31 cellular contexts compared by ENCODE assay signal in the genomic region with DNA sequence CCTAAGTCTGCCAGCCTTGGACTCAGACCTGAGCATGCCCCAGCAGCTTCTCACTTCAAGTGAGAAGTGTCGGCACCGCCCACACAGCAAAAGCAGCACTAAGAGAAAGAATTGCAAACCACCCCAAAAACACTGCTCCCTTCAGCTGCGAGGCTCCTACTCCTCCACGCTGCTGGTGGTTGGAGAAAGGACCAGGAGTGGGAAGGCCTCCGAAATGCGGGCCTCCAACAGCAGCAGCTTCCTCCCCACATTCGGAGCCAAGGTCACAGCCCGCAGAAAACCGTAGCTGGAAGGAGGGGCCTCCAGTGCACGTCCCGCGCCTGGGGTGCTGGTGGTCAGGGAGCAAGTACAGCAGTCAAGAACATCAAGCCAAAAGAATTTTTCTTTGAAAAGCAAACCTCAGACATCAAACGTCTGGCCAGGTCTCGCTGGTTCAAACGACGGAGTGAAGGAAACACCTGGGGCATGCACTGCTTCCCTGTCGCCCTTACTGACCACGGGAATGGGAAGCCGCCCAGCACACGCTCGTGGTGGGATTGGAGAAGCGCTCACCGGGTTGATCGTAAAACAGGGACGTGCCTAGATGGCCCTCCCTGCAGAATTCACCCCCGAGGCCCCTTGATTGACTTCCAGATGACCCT.
DNase-seq lines count a peak whose midpoint lies in the region; ATAC-seq and TF ChIP-seq lines count a peak whose summit lies in the region.
"Had no signal": no experiment of that assay in that cellular context is flagged by ENCODE, and none has a peak within 500 bp of the region (broad histone marks: within the 10 kb centered on the region; RNA-seq: fewer than 3 reads in every experiment).

No MANE protein-coding gene starts in this region.

- H3K9ac ChIP-seq in neuronal stem cell (ENCODE audit: low read depth, low read length, poor library complexity), result no peak overlapping the region

- H3K4me3 ChIP-seq in neuronal stem cell (ENCODE audit: low read length in 2 of 2), result peak overlapping the region in 1 of 2 donors; percentile 43
- no peak overlapping the region for H3K4me3 ChIP-seq in testis
- H3K4me3 ChIP-seq: gastroesophageal sphincter, HAP-1, left lung, MG63, prostate gland, SK-N-MC had no signal

- no peaks in the 10 kb centered on the region for H3K36me3 Mint-ChIP-seq in activated CD4-positive, alpha-beta T cell treated with anti-CD3 and anti-CD28 coated beads for 36 hours (ENCODE audit: low read depth)
- no peaks in the 10 kb centered on the region for H3K36me3 Mint-ChIP-seq in activated CD4-positive, alpha-beta T cell treated with anti-CD3 and anti-CD28 coated beads, Interleukin-2, amount 10 ng/mL, durations not matched to agents 7 days and 5 days (ENCODE audit: low read depth)
- no peaks in the 10 kb centered on the region for H3K36me3 Mint-ChIP-seq in CD4-positive, alpha-beta T cell (ENCODE audit: low read depth)
- peaks cover 2% of the 10 kb centered on the region for H3K36me3 Mint-ChIP-seq in T-helper 17 cell (ENCODE audit: low read depth)
- H3K36me3 Mint-ChIP-seq: activated naive CD4-positive, alpha-beta T cell treated with anti-CD3 and anti-CD28 coated beads, Interleukin-2, amount 50 U/mL, for 72 hours; CD8-positive, alpha-beta T cell; memory B cell had no signal

- H3K9me3 ChIP-seq in neuronal stem cell (replicated peaks in 1 of 2; ENCODE audit: control insufficient read depth in 2 of 2, insufficient read depth in 1 of 2, low read depth in 1 of 2, low read length in 2 of 2), result peaks cover 0 to 3% of the 10 kb centered on the region in 2 donors
- H3K9me3 ChIP-seq in testis, result no peaks in the 10 kb centered on the region
- H3K9me3 ChIP-seq in CD4-positive, alpha-beta T cell (ENCODE audit: control insufficient read depth, low read length), result no peaks in the 10 kb centered on the region
- H3K9me3 ChIP-seq in T-helper 17 cell (ENCODE audit: control insufficient read depth, low read length, poor library complexity, severe bottlenecking), result no peaks in the 10 kb centered on the region
- H3K9me3 ChIP-seq: HAP-1, MG63, prostate gland had no signal

- no peaks in the 10 kb centered on the region for H3K9me3 Mint-ChIP-seq in activated CD4-positive, alpha-beta T cell treated with anti-CD3 and anti-CD28 coated beads for 36 hours (ENCODE audit: low read depth)
- H3K9me3 Mint-ChIP-seq in activated CD4-positive, alpha-beta T cell treated with anti-CD3 and anti-CD28 coated beads, Interleukin-2, amount 10 ng/mL, durations not matched to agents 7 days and 5 days, result no peaks in the 10 kb centered on the region
- no peaks in the 10 kb centered on the region for H3K9me3 Mint-ChIP-seq in CD4-positive, alpha-beta T cell
- H3K9me3 Mint-ChIP-seq: activated CD4-positive, alpha-beta memory T cell treated with anti-CD3 and anti-CD28 coated beads, Interleukin-2, amount 10 ng/mL, durations not matched to agents 7 days and 5 days; activated naive CD4-positive, alpha-beta T cell treated with anti-CD3 and anti-CD28 coated beads, Interleukin-2, amount 50 U/mL, for 72 hours; T-helper 1 cell treated with Interleukin-12 subunit alpha and Interleukin-12 subunit beta and Interleukin-4 antibody, amounts not matched to agents 30 μg/mL and 1 μg/mL, for 36 hours had no signal

- CTCF ChIA-PET in activated CD4-positive, alpha-beta T cell treated with anti-CD3 and anti-CD28 coated beads for 36 hours (lab: Charles Lee), result no interaction called here
- CTCF ChIA-PET in activated CD4-positive, alpha-beta T cell treated with anti-CD3 and anti-CD28 coated beads, Interleukin-2, amount 10 ng/mL, durations not matched to agents 7 days and 5 days (lab: Charles Lee), result no interaction called here
- CTCF ChIA-PET in CD4-positive, alpha-beta T cell (lab: Charles Lee), result no interaction called here

- no CpG with 5 or more reads among the region's 26 CpGs for WGBS in neuronal stem cell (ENCODE audit: extremely low coverage in 2 of 2, insufficient read length in 2 of 2, insufficient replicate concordance in 1 of 2), 2 donors
- WGBS in testis, 2 donors, result 60 to 63% methylated on average over 22 to 24 of the region's 26 CpGs

- H3K27me3 Mint-ChIP-seq in activated CD4-positive, alpha-beta T cell treated with anti-CD3 and anti-CD28 coated beads for 36 hours, result peaks cover 3% of the 10 kb centered on the region
- H3K27me3 Mint-ChIP-seq in activated CD4-positive, alpha-beta T cell treated with anti-CD3 and anti-CD28 coated beads, Interleukin-2, amount 10 ng/mL, durations not matched to agents 7 days and 5 days, result peaks cover 21% of the 10 kb centered on the region
- peaks cover 8% of the 10 kb centered on the region for H3K27me3 Mint-ChIP-seq in CD4-positive, alpha-beta T cell
- peaks cover 39% of the 10 kb centered on the region for H3K27me3 Mint-ChIP-seq in T-helper 17 cell

- H3K14ac ChIP-seq in neuronal stem cell (ENCODE audit: low read length), result no peak overlapping the region

- no peak overlapping the region for H2BK5ac ChIP-seq in neuronal stem cell (ENCODE audit: low read length)

- H3K27ac ChIP-seq in neuronal stem cell (replicated peaks; ENCODE audit: low read length), result no peak overlapping the region
- no peak overlapping the region for H3K27ac ChIP-seq in testis
- no peak overlapping the region for H3K27ac ChIP-seq in CD4-positive, alpha-beta T cell (ENCODE audit: low read depth, low read length)
- H3K27ac ChIP-seq: brain microvascular endothelial cell, gastroesophageal sphincter, HL-60, left lung, prostate gland, RWPE1, SK-N-MC had no signal

- H3K4me1 ChIP-seq in neuronal stem cell (ENCODE audit: control insufficient read depth in 2 of 2, insufficient read depth in 1 of 2, low read depth in 1 of 2, low read length in 2 of 2) (peaks cover 0 to 6% of the 10 kb centered on the region in 2 donors), testis (no peaks in the 10 kb centered on the region)
- H3K4me1 ChIP-seq: gastroesophageal sphincter, HAP-1, left lung, prostate gland had no signal

- intact Hi-C loops in activated CD4-positive, alpha-beta T cell treated with anti-CD3 and anti-CD28 coated beads for 36 hours (cut with DNase I, micrococcal nuclease), result no loop called here
- intact Hi-C loops in testis (cut with DNase I; ENCODE audit: low total_unique reads), result no loop called here
- intact Hi-C loops in CD4-positive, alpha-beta T cell (cut with DNase I, micrococcal nuclease), result no loop called here

- H4K8ac ChIP-seq in neuronal stem cell (ENCODE audit: low read depth, low read length), result no peak overlapping the region

- no peak overlapping the region for H2BK15ac ChIP-seq in neuronal stem cell (ENCODE audit: low read length)

- DNase-seq in activated CD4-positive, alpha-beta T cell treated with anti-CD3 and anti-CD28 coated beads for 36 hours, result no peak
- no peak for DNase-seq in activated CD4-positive, alpha-beta T cell treated with anti-CD3 and anti-CD28 coated beads, Interleukin-2, amount 10 ng/mL, durations not matched to agents 7 days and 5 days
- DNase-seq in ecto neural progenitor cell (ENCODE audit: low spot score) (peak; percentile 26), neuronal stem cell (ENCODE audit: low spot score) (no peak), testis (peak; percentile 6), T-helper 17 cell (no peak), LoVo (ENCODE audit: low spot score) (no peak)
- DNase-seq in CD4-positive, alpha-beta T cell, result no peak
- DNase-seq: 8988T; activated CD4-positive, alpha-beta memory T cell treated with anti-CD3 and anti-CD28 coated beads, Interleukin-2, amount 10 ng/mL, durations not matched to agents 7 days and 5 days; activated T-cell treated with anti-CD3 and anti-CD28 coated beads for 4 hours; amygdala; brain microvascular endothelial cell; KG1; MG63; NCI-H1105 treated with DMSO at 0.1 percent for 48 hours; NCI-H1930; NCI-H510A treated with DMSO at 0.1 percent for 48 hours; stimulated activated CD4-positive, alpha-beta T cell treated with anti-CD3 and anti-CD28 coated beads, Interleukin-4, amount 100 ng/mL, for 24 hours had no signal

- H2AK5ac ChIP-seq in neuronal stem cell (ENCODE audit: low read depth, low read length), result peak overlapping the region; percentile 46

- no peaks in the 10 kb centered on the region for H3K36me3 ChIP-seq in neuronal stem cell (replicated peaks in 1 of 2; ENCODE audit: control insufficient read depth in 2 of 2, insufficient read depth in 2 of 2, low read length in 2 of 2)
- H3K36me3 ChIP-seq in testis (ENCODE audit: low read depth, missing control alignments), result no peaks in the 10 kb centered on the region
- H3K36me3 ChIP-seq: brain microvascular endothelial cell, gastroesophageal sphincter, HAP-1, left lung, MG63, prostate gland had no signal

- H3K4me3 Mint-ChIP-seq in activated CD4-positive, alpha-beta T cell treated with anti-CD3 and anti-CD28 coated beads for 36 hours, result no peak overlapping the region
- no peak overlapping the region for H3K4me3 Mint-ChIP-seq in activated CD4-positive, alpha-beta T cell treated with anti-CD3 and anti-CD28 coated beads, Interleukin-2, amount 10 ng/mL, durations not matched to agents 7 days and 5 days
- H3K4me3 Mint-ChIP-seq in CD4-positive, alpha-beta T cell, result no peak overlapping the region
- no peak overlapping the region for H3K4me3 Mint-ChIP-seq in T-helper 17 cell
- H3K4me3 Mint-ChIP-seq: activated CD4-positive, alpha-beta memory T cell treated with anti-CD3 and anti-CD28 coated beads, Interleukin-2, amount 10 ng/mL, durations not matched to agents 7 days and 5 days; CD8-positive, alpha-beta T cell; memory B cell; T-helper 1 cell treated with Interleukin-12 subunit alpha and Interleukin-12 subunit beta and Interleukin-4 antibody, amounts not matched to agents 30 μg/mL and 1 μg/mL, for 36 hours had no signal

- H3K18ac ChIP-seq in neuronal stem cell (ENCODE audit: low read length), result no peak overlapping the region

- POLR2A ChIA-PET in activated CD4-positive, alpha-beta T cell treated with anti-CD3 and anti-CD28 coated beads for 36 hours (lab: Charles Lee), result no interaction called here
- POLR2A ChIA-PET in activated CD4-positive, alpha-beta T cell treated with anti-CD3 and anti-CD28 coated beads, Interleukin-2, amount 10 ng/mL, durations not matched to agents 7 days and 5 days (lab: Charles Lee), result interaction anchor here (0.6 kb wide), 1 partner anchor 457 kb away, joined by 3 read pairs; no protein-coding TSS in a partner anchor
- POLR2A ChIA-PET in CD4-positive, alpha-beta T cell (lab: Charles Lee), result no interaction called here

- no peak overlapping the region for H3K23ac ChIP-seq in neuronal stem cell (ENCODE audit: low read depth, low read length, poor library complexity)

- H3K79me1 ChIP-seq in neuronal stem cell (ENCODE audit: low read depth, low read length), result peaks cover 1% of the 10 kb centered on the region

- no peak overlapping the region for H2AFZ ChIP-seq in neuronal stem cell (ENCODE audit: low read length)

- no peak for TF ChIP-seq POLR2A in testis (IDR thresholded peaks at IDR 0.05)

- H3K27ac Mint-ChIP-seq in activated CD4-positive, alpha-beta T cell treated with anti-CD3 and anti-CD28 coated beads for 36 hours, result no peak overlapping the region
- H3K27ac Mint-ChIP-seq in activated CD4-positive, alpha-beta T cell treated with anti-CD3 and anti-CD28 coated beads, Interleukin-2, amount 10 ng/mL, durations not matched to agents 7 days and 5 days, result no peak overlapping the region
- no peak overlapping the region for H3K27ac Mint-ChIP-seq in CD4-positive, alpha-beta T cell
- H3K27ac Mint-ChIP-seq in T-helper 17 cell, result no peak overlapping the region
- H3K27ac Mint-ChIP-seq: activated CD4-positive, alpha-beta memory T cell treated with anti-CD3 and anti-CD28 coated beads, Interleukin-2, amount 10 ng/mL, durations not matched to agents 7 days and 5 days; activated naive CD4-positive, alpha-beta T cell treated with anti-CD3 and anti-CD28 coated beads, Interleukin-2, amount 50 U/mL, for 72 hours; CD8-positive, alpha-beta T cell; memory B cell; T-helper 1 cell treated with Interleukin-12 subunit alpha and Interleukin-12 subunit beta and Interleukin-4 antibody, amounts not matched to agents 30 μg/mL and 1 μg/mL, for 36 hours had no signal

- H3K27me3 ChIP-seq in neuronal stem cell (ENCODE audit: control insufficient read depth in 3 of 3, insufficient read depth in 3 of 3, low read depth in 1 of 3, low read length in 3 of 3), result peaks cover 0 to 4% (median 0%) of the 10 kb centered on the region in 3 experiments
- no peaks in the 10 kb centered on the region for H3K27me3 ChIP-seq in testis
- H3K27me3 ChIP-seq in CD4-positive, alpha-beta T cell (ENCODE audit: control insufficient read depth, insufficient read depth, low read length), result no peaks in the 10 kb centered on the region
- H3K27me3 ChIP-seq: brain microvascular endothelial cell, MG63 had no signal

- no peaks in the 10 kb centered on the region for H3K4me1 Mint-ChIP-seq in activated CD4-positive, alpha-beta T cell treated with anti-CD3 and anti-CD28 coated beads for 36 hours
- no peaks in the 10 kb centered on the region for H3K4me1 Mint-ChIP-seq in activated CD4-positive, alpha-beta T cell treated with anti-CD3 and anti-CD28 coated beads, Interleukin-2, amount 10 ng/mL, durations not matched to agents 7 days and 5 days
- H3K4me1 Mint-ChIP-seq in CD4-positive, alpha-beta T cell (ENCODE audit: low read depth), result no peaks in the 10 kb centered on the region
- H3K4me1 Mint-ChIP-seq in T-helper 17 cell, result no peaks in the 10 kb centered on the region
- H3K4me1 Mint-ChIP-seq: activated CD4-positive, alpha-beta memory T cell treated with anti-CD3 and anti-CD28 coated beads, Interleukin-2, amount 10 ng/mL, durations not matched to agents 7 days and 5 days had no signal

- peak overlapping the region; percentile 22 for H2BK12ac ChIP-seq in neuronal stem cell (ENCODE audit: low read length)

- no peak for TF ChIP-seq CTCF in testis (IDR thresholded peaks at IDR 0.05)
- TF ChIP-seq CTCF in CD4-positive, alpha-beta T cell (IDR thresholded peaks at IDR 0.05), result no peak

- ATAC-seq in activated CD4-positive, alpha-beta T cell treated with anti-CD3 and anti-CD28 coated beads for 36 hours, result peak; percentile 9
- no peak for ATAC-seq in CD4-positive, alpha-beta T cell (ENCODE audit: poor library complexity)
- ATAC-seq in T-helper 17 cell, result no peak
- ATAC-seq: activated naive CD4-positive, alpha-beta T cell treated with anti-CD3 and anti-CD28 coated beads, Interleukin-2, amount 50 U/mL, for 72 hours; CD8-positive, alpha-beta T cell; gastroesophageal sphincter; left lung; sciatic nerve had no signal

- no peak overlapping the region for H2BK120ac ChIP-seq in neuronal stem cell (ENCODE audit: low read depth, low read length)

- H3K4me2 ChIP-seq in neuronal stem cell (ENCODE audit: insufficient read depth, low read length, poor library complexity, severe bottlenecking), result no peak overlapping the region

- no peak overlapping the region for H4K91ac ChIP-seq in neuronal stem cell (ENCODE audit: low read depth, low read length, poor library complexity)

- no peak overlapping the region for H3K4ac ChIP-seq in neuronal stem cell (ENCODE audit: low read length)

Comparison
In these comparisons a context has a peak if more than half of its experiments do, and no peak if none do; other contexts are left out.
1. DNase-seq: peak in ecto neural progenitor cell (single experiment) and testis (single experiment); none in activated CD4-positive, alpha-beta T cell treated with anti-CD3 and anti-CD28 coated beads for 36 hours (single experiment), activated CD4-positive, alpha-beta T cell treated with anti-CD3 and anti-CD28 coated beads, Interleukin-2, amount 10 ng/mL, durations not matched to agents 7 days and 5 days (single experiment), neuronal stem cell (single experiment), CD4-positive, alpha-beta T cell (0 of 10), T-helper 17 cell (0 of 3) and LoVo (single experiment).